1 cellular context compared by ENCODE assay signal in genomic region chr17:50130778-50131317, GRCh38.
A peak's percentile ranks its signal among the peaks of the same experiment; 100 is the strongest.
TF ChIP-seq lines count a peak whose summit lies in the region.

No MANE protein-coding gene starts in this region.

TF ChIP-seq in HEK293, 187 proteins besides CTCF, POLR2A, EP300 and RAD21:
- TF ChIP-seq PATZ1 (tag by site-specific recombination; IDR thresholded peaks at IDR 0.05) (peak; percentile 24; the same call in 1 of the 2 replicates), ZEB2 (tag by site-specific recombination; IDR thresholded peaks at IDR 0.05) (0 out of 2 replicates have a peak, but pooled peaks have one; percentile 10), ZBTB21 (tag by site-specific recombination; IDR thresholded peaks at IDR 0.05) (no peak), ZSCAN4 (tag by site-specific recombination; IDR thresholded peaks at IDR 0.05) (peak; percentile 0; the same call in 1 of the 2 replicates), ZNF155 (tag by site-specific recombination; IDR thresholded peaks at IDR 0.05) (no peak), PRDM1 (tag by site-specific recombination; IDR thresholded peaks at IDR 0.05) (peak; percentile 81), ZNF791 (tag by site-specific recombination; IDR thresholded peaks at IDR 0.05) (no peak), ZNF600 (tag by site-specific recombination; IDR thresholded peaks at IDR 0.05) (peak; percentile 58)
